19 cellular contexts compared by ENCODE assay signal in genomic region chr13:111241862-111242261, GRCh38.
DNase-seq lines count a peak whose midpoint lies in the region; ATAC-seq and TF ChIP-seq lines count a peak whose summit lies in the region.
"Had no signal": no experiment of that assay in that cellular context is flagged by ENCODE, and none has a peak within 500 bp of the region (broad histone marks: within the 10 kb centered on the region; RNA-seq: fewer than 3 reads in every experiment).

No MANE protein-coding gene starts in this region.

- H3K4me3 ChIP-seq in dorsolateral prefrontal cortex: peak overlapping the region in 58 of 59 donors; percentile 4 to 69 (median 44)
- H3K4me3 ChIP-seq in left lung: no peak overlapping the region
- H3K4me3 ChIP-seq: SJCRH30 had no signal

- H3K27me3 ChIP-seq in dorsolateral prefrontal cortex: no peaks in the 10 kb centered on the region
- H3K27me3 ChIP-seq in left lung: no peaks in the 10 kb centered on the region
- H3K27me3 ChIP-seq: SJCRH30 had no signal

- H3K9me3 Mint-ChIP-seq in brain (no peaks in the 10 kb centered on the region), neural crest cell (no peaks in the 10 kb centered on the region)

- peaks cover 83% of the 10 kb centered on the region for H3K36me3 Mint-ChIP-seq in brain
- H3K36me3 Mint-ChIP-seq in neural crest cell (ENCODE audit: low read depth): peaks cover 23% of the 10 kb centered on the region

- H3K36me3 ChIP-seq in left lung: peaks cover 0 to 66% of the 10 kb centered on the region in 2 donors

- H3K27me3 Mint-ChIP-seq in brain (no peaks in the 10 kb centered on the region), neural crest cell (ENCODE audit: low read depth) (no peaks in the 10 kb centered on the region)

- H3K4me3 Mint-ChIP-seq in brain (peak overlapping the region in 4 of 5 experiments; percentile 21 to 86 (median 74)), neural crest cell (peak overlapping the region; percentile 49)

- H3K27ac Mint-ChIP-seq in brain (peak overlapping the region; percentile 2 to 85 (median 65)), neural crest cell (ENCODE audit: unreplicated experiment) (peak overlapping the region; percentile 59)

- no peak for DNase-seq in dorsolateral prefrontal cortex
- no peak for DNase-seq in neural crest cell (ENCODE audit: low read depth, low spot score)
- peak; percentile 49 for DNase-seq in superior temporal gyrus (ENCODE audit: extremely low spot score)
- DNase-seq in NCI-H2227 (lab: John Stamatoyannopoulos, UW; ENCODE audit: unreplicated experiment): no peak
- DNase-seq in left lung: no peak
- DNase-seq in dermis blood vessel endothelial cell: no peak
- DNase-seq: COR-L47, DMS153, H7, NCI-H1092, NCI-H146, NCI-H2081, NCI-H226, NCI-H69, PC-3, SJCRH30 had no signal

- intact Hi-C loops in dorsolateral prefrontal cortex (cut with DNase I) (no loop called here), left lung (cut with DNase I) (no loop called here)

- H3K9me3 ChIP-seq in left lung: no peaks in the 10 kb centered on the region
- H3K9me3 ChIP-seq: SJCRH30 had no signal

- ATAC-seq in GM18502 (IDR thresholded peaks at IDR 0.05; ENCODE audit: poor library complexity, unreplicated experiment): no peak
- no peak for ATAC-seq in left lung
- ATAC-seq: PC-3 had no signal

- H3K4me1 Mint-ChIP-seq in brain: peaks cover 36% of the 10 kb centered on the region
- H3K4me1 Mint-ChIP-seq in neural crest cell: peaks cover 27% of the 10 kb centered on the region

- no peaks in the 10 kb centered on the region for H3K4me1 ChIP-seq in left lung
- H3K4me1 ChIP-seq: SJCRH30 had no signal

- TF ChIP-seq CTCF in brain (conservative IDR thresholded peaks at IDR 0.05) (no peak), dorsolateral prefrontal cortex (IDR thresholded peaks at IDR 0.05 in 54 of 56, conservative IDR thresholded peaks at IDR 0.05 in 2 of 56; ENCODE audit: low read depth in 1 of 56, partially characterized antibody in 56 of 56) (no peak), neural crest cell (conservative IDR thresholded peaks at IDR 0.05) (no peak), left lung (IDR thresholded peaks at IDR 0.05) (no peak)

- H3K27ac ChIP-seq in dorsolateral prefrontal cortex (peak overlapping the region; percentile 29 to 98 (median 91)), left lung (no peak overlapping the region)
- H3K27ac ChIP-seq: KMS-11, SJCRH30 had no signal

Comparison
In these comparisons a context has a peak if more than half of its experiments do, and no peak if none do; other contexts are left out.
1. H3K27ac ChIP-seq: peak in dorsolateral prefrontal cortex (59 of 59); none in left lung (0 of 2).
2. H3K4me3 ChIP-seq: peak in dorsolateral prefrontal cortex (58 of 59); none in left lung (0 of 2).